Comparison of ENCODE assay signal across 40 cellular contexts in the genomic region with DNA sequence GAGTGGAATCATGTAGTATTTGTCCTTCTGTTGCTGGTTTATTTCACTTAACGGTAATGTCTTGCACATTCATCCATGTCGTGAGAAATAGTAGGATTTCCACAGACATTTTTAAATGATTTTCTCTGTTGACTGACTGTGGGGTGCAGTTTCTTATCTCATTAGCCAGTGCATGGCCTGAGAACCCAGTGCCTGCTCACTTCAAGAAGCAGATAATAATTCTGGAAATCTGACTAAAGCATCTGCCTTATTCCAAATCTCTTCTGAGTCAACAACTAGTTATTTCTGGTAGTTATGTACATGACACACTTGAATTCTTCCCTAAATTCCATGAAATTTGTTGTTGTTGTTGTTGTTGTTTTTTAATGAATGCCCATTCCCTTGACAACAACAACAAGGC.
"Had no signal": no experiment of that assay in that cellular context is flagged by ENCODE, and none has a peak within 500 bp of the region (broad histone marks: within the 10 kb centered on the region; RNA-seq: fewer than 3 reads in every experiment).

No MANE protein-coding gene starts in this region.

- FAIRE-seq: astrocyte, bronchial epithelial cell had no signal

- ATAC-seq: activated naive CD4-positive, alpha-beta T cell treated with anti-CD3 and anti-CD28 coated beads, Interleukin-2, amount 50 U/mL, for 72 hours; activated naive CD8-positive, alpha-beta T cell treated with anti-CD3 and anti-CD28 coated beads, Interleukin-2, amount 50 U/mL, for 24 hours; activated T-helper 17 cell treated with anti-CD3 and anti-CD28 coated beads, Interleukin-2, amount 50 U/mL, for 72 hours; body of pancreas had no signal

- DNase-seq: activated effector memory CD4-positive, alpha-beta T cell treated with anti-CD3 and anti-CD28 coated beads, Interleukin-2, amount 50 U/mL, for 16 hours; activated effector memory CD4-positive, alpha-beta T cell treated with Interleukin-2 at 50 U/mL for 16 hours; activated gamma-delta T cell; activated gamma-delta T cell treated with Interleukin-2 at 50 U/mL for 16 hours; activated naive CD4-positive, alpha-beta T cell; activated naive CD4-positive, alpha-beta T cell treated with anti-CD3 and anti-CD28 coated beads for 36 hours; activated naive CD4-positive, alpha-beta T cell treated with anti-CD3 and anti-CD28 coated beads, Interleukin-2, amount 10 ng/mL, durations not matched to agents 7 days and 5 days; activated naive CD4-positive, alpha-beta T cell treated with anti-CD3 and anti-CD28 coated beads, Interleukin-2, amount 50 U/mL, for 16 hours; activated naive CD4-positive, alpha-beta T cell treated with Interleukin-2 at 50 U/mL for 16 hours; activated naive CD8-positive, alpha-beta T cell treated with anti-CD3 and anti-CD28 coated beads for 36 hours; activated naive CD8-positive, alpha-beta T cell treated with anti-CD3 and anti-CD28 coated beads, Interleukin-2, amount 10 ng/mL, durations not matched to agents 7 days and 5 days; activated naive CD8-positive, alpha-beta T cell treated with anti-CD3 and anti-CD28 coated beads, Interleukin-2, amount 50 U/mL, for 24 hours; activated T-cell treated with anti-CD3 and anti-CD28 coated beads, Interleukin-2, amount 50 U/mL, for 1 hour; activated T-cell treated with anti-CD3 and anti-CD28 coated beads, Interleukin-2, amount 50 U/mL, for 24 hours; activated T-cell treated with anti-CD3 and anti-CD28 coated beads, Interleukin-2, amount 50 U/mL, for 4 hours; activated T-cell treated with anti-CD3 and anti-CD28 coated beads, Interleukin-2, amount 50 U/mL, for 48 hours; activated T-cell treated with anti-CD3 and anti-CD28 coated beads, Interleukin-2, amount 50 U/mL, for 72 hours; adrenal gland; amniotic stem cell; amygdala; anterior cingulate cortex; aorta; body of pancreas; brain microvascular endothelial cell; caudate nucleus; central memory CD4-positive, alpha-beta T cell; cerebellar nuclear complex had no signal

- H3K9me3 ChIP-seq: adrenal gland, ascending aorta, body of pancreas, breast epithelium had no signal

- H3K4me1 Mint-ChIP-seq: activated naive CD4-positive, alpha-beta T cell treated with anti-CD3 and anti-CD28 coated beads, Interleukin-2, amount 10 ng/mL, durations not matched to agents 7 days and 5 days; activated naive CD8-positive, alpha-beta T cell treated with anti-CD3 and anti-CD28 coated beads, Interleukin-2, amount 10 ng/mL, durations not matched to agents 7 days and 5 days; central memory CD8-positive, alpha-beta T cell had no signal

- H3K36me3 ChIP-seq: adrenal gland, ascending aorta, brain microvascular endothelial cell, breast epithelium, cardiac muscle cell had no signal

- H3K4me3 ChIP-seq: adrenal gland, ascending aorta, body of pancreas, breast epithelium, cardiac muscle cell had no signal

- H3K4me3 Mint-ChIP-seq: activated naive CD4-positive, alpha-beta T cell treated with anti-CD3 and anti-CD28 coated beads for 36 hours; activated naive CD4-positive, alpha-beta T cell treated with anti-CD3 and anti-CD28 coated beads, Interleukin-2, amount 10 ng/mL, durations not matched to agents 7 days and 5 days; activated naive CD4-positive, alpha-beta T cell treated with anti-CD3 and anti-CD28 coated beads, Interleukin-2, amount 50 U/mL, for 24 hours; activated naive CD8-positive, alpha-beta T cell; activated naive CD8-positive, alpha-beta T cell treated with anti-CD3 and anti-CD28 coated beads for 36 hours; activated naive CD8-positive, alpha-beta T cell treated with anti-CD3 and anti-CD28 coated beads, Interleukin-2, amount 10 ng/mL, durations not matched to agents 7 days and 5 days; activated naive CD8-positive, alpha-beta T cell treated with anti-CD3 and anti-CD28 coated beads, Interleukin-2, amount 50 U/mL, for 24 hours; activated T-cell treated with anti-CD3 and anti-CD28 coated beads, Interleukin-2, amount 50 U/mL, for 24 hours; activated T-cell treated with anti-CD3 and anti-CD28 coated beads, Interleukin-2, amount 50 U/mL, for 4 hours; activated T-cell treated with anti-CD3 and anti-CD28 coated beads, Interleukin-2, amount 50 U/mL, for 72 hours; activated T-helper 1 cell treated with anti-CD3 and anti-CD28 coated beads, Interleukin-12 subunit alpha, Interleukin-12 subunit beta, Interleukin-2, Interleukin-4 antibody, amounts not matched to agents 30 ng/mL and 10 ng/mL and 1 ng/mL, durations not matched to agents 14 hours and 24 hours and 36 hours; activated T-helper 17 cell treated with anti-CD3 and anti-CD28 coated beads, Interleukin-2, amount 50 U/mL, for 72 hours; brain; central memory CD8-positive, alpha-beta T cell had no signal

- H3K9me3 Mint-ChIP-seq: activated naive CD4-positive, alpha-beta T cell treated with anti-CD3 and anti-CD28 coated beads, Interleukin-2, amount 10 ng/mL, durations not matched to agents 7 days and 5 days; activated naive CD8-positive, alpha-beta T cell treated with anti-CD3 and anti-CD28 coated beads, Interleukin-2, amount 10 ng/mL, durations not matched to agents 7 days and 5 days; activated T-cell treated with anti-CD3 and anti-CD28 coated beads, Interleukin-2, amount 50 U/mL, for 4 hours; brain had no signal

- H3K36me3 Mint-ChIP-seq: activated naive CD4-positive, alpha-beta T cell treated with anti-CD3 and anti-CD28 coated beads, Interleukin-2, amount 10 ng/mL, durations not matched to agents 7 days and 5 days; activated naive CD4-positive, alpha-beta T cell treated with anti-CD3 and anti-CD28 coated beads, Interleukin-2, amount 50 U/mL, for 24 hours; activated naive CD8-positive, alpha-beta T cell; activated naive CD8-positive, alpha-beta T cell treated with anti-CD3 and anti-CD28 coated beads for 36 hours; activated naive CD8-positive, alpha-beta T cell treated with anti-CD3 and anti-CD28 coated beads, Interleukin-2, amount 10 ng/mL, durations not matched to agents 7 days and 5 days; brain had no signal

- H3K27me3 Mint-ChIP-seq: activated naive CD4-positive, alpha-beta T cell treated with anti-CD3 and anti-CD28 coated beads, Interleukin-2, amount 10 ng/mL, durations not matched to agents 7 days and 5 days; activated naive CD8-positive, alpha-beta T cell treated with anti-CD3 and anti-CD28 coated beads, Interleukin-2, amount 50 U/mL, for 24 hours; activated T-cell treated with anti-CD3 and anti-CD28 coated beads, Interleukin-2, amount 50 U/mL, for 24 hours; activated T-helper 17 cell treated with anti-CD3 and anti-CD28 coated beads, Interleukin-2, amount 50 U/mL, for 72 hours; brain; central memory CD8-positive, alpha-beta T cell had no signal

- H3K27ac Mint-ChIP-seq: activated naive CD4-positive, alpha-beta T cell treated with anti-CD3 and anti-CD28 coated beads for 36 hours; activated naive CD4-positive, alpha-beta T cell treated with anti-CD3 and anti-CD28 coated beads, Interleukin-2, amount 10 ng/mL, durations not matched to agents 7 days and 5 days; activated naive CD4-positive, alpha-beta T cell treated with anti-CD3 and anti-CD28 coated beads, Interleukin-2, amount 50 U/mL, for 24 hours; activated naive CD4-positive, alpha-beta T cell treated with anti-CD3 and anti-CD28 coated beads, Interleukin-2, amount 50 U/mL, for 72 hours; activated naive CD8-positive, alpha-beta T cell; activated naive CD8-positive, alpha-beta T cell treated with anti-CD3 and anti-CD28 coated beads for 36 hours; activated naive CD8-positive, alpha-beta T cell treated with anti-CD3 and anti-CD28 coated beads, Interleukin-2, amount 10 ng/mL, durations not matched to agents 7 days and 5 days; activated naive CD8-positive, alpha-beta T cell treated with anti-CD3 and anti-CD28 coated beads, Interleukin-2, amount 50 U/mL, for 24 hours; activated T-cell treated with anti-CD3 and anti-CD28 coated beads, Interleukin-2, amount 50 U/mL, for 24 hours; activated T-cell treated with anti-CD3 and anti-CD28 coated beads, Interleukin-2, amount 50 U/mL, for 72 hours; activated T-helper 1 cell treated with anti-CD3 and anti-CD28 coated beads, Interleukin-12 subunit alpha, Interleukin-12 subunit beta, Interleukin-2, Interleukin-4 antibody, amounts not matched to agents 30 ng/mL and 10 ng/mL and 1 ng/mL, durations not matched to agents 14 hours and 24 hours and 36 hours; activated T-helper 17 cell treated with anti-CD3 and anti-CD28 coated beads, Interleukin-2, amount 50 U/mL, for 72 hours; activated T-helper 2 cell treated with anti-CD3 and anti-CD28 coated beads, Interferon-gamma antibody, Interleukin-2, Interleukin-4, amounts not matched to agents 10 μg/mL and 5 μg/mL and 100 μg/mL, durations not matched to agents 14 hours and 24 hours and 36 hours; brain had no signal

- H3K4me1 ChIP-seq: adrenal gland, ascending aorta, body of pancreas, breast epithelium had no signal

- H3K27me3 ChIP-seq: adrenal gland, ascending aorta, body of pancreas, brain microvascular endothelial cell, breast epithelium, cardiac muscle cell had no signal

- H3K27ac ChIP-seq: adrenal gland, ascending aorta, body of pancreas, brain microvascular endothelial cell, breast epithelium, cardiac muscle cell had no signal
